In the genomic region with DNA sequence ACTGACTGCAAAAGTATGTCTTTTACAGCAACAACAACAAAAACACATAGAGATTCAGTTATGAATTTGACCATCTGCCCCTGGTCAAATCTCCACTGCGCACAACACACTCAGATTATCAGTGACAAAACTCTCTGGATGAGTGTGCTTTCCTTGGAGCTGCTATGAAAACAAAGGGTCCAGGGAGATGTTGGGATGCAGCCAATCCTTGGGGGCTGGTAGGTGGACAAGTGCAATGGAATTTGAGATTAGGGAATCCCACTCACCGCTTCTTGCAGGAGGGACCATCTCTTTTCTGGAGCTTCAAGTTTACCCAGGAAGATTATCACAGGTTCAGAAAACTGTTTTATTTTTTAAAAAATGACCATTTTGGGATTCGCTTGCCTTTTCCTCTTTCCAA, we compare ENCODE assay signal across 29 cellular contexts.
"Had no signal": no experiment of that assay in that cellular context is flagged by ENCODE, and none has a peak within 500 bp of the region (broad histone marks: within the 10 kb centered on the region; RNA-seq: fewer than 3 reads in every experiment).

No MANE protein-coding gene starts in this region.

- H3K4me3 ChIP-seq: psoas muscle, right lobe of liver, sigmoid colon, stomach, thoracic aorta, tibial artery, transverse colon, upper lobe of right lung, uterus had no signal

- H3K4me3 Mint-ChIP-seq: naive thymus-derived CD4-positive, alpha-beta T cell; natural killer cell; nephron progenitor cell; neural crest cell; stimulated activated effector memory CD8-positive, alpha-beta T cell treated with anti-CD3 and anti-CD28 coated beads, Interleukin-12 subunit alpha, Interleukin-12 subunit beta, amount 100 ng/mL, for 72 hours; stimulated activated naive B cell treated with anti-CD40 and anti-IgM and Interleukin-4, amounts not matched to agents 10 μg/mL and 1 μg/mL and 100 μg/mL, for 72 hours; stimulated activated naive CD8-positive, alpha-beta T cell treated with anti-CD3 and anti-CD28 coated beads, Interleukin-15, Interleukin-2, amounts not matched to agents 100 ng/mL and 50 ng/mL, for 24 hours; type B pancreatic cell had no signal

- H3K36me3 Mint-ChIP-seq: naive thymus-derived CD4-positive, alpha-beta T cell; natural killer cell; stimulated activated effector memory CD8-positive, alpha-beta T cell treated with anti-CD3 and anti-CD28 coated beads, Interleukin-12 subunit alpha, Interleukin-12 subunit beta, amount 100 ng/mL, for 72 hours; stimulated activated naive B cell treated with anti-CD40 and anti-IgM and Interleukin-4, amounts not matched to agents 10 μg/mL and 1 μg/mL and 100 μg/mL, for 72 hours; type B pancreatic cell had no signal

- H3K27ac Mint-ChIP-seq: naive thymus-derived CD4-positive, alpha-beta T cell; natural killer cell; nephron progenitor cell; progenitor cell of endocrine pancreas; stimulated activated effector memory CD8-positive, alpha-beta T cell treated with anti-CD3 and anti-CD28 coated beads, Interleukin-12 subunit alpha, Interleukin-12 subunit beta, amount 100 ng/mL, for 72 hours; stimulated activated naive B cell treated with anti-CD40 and anti-IgM and Interleukin-4, amounts not matched to agents 10 μg/mL and 1 μg/mL and 100 μg/mL, for 72 hours; stimulated activated naive CD8-positive, alpha-beta T cell treated with anti-CD3 and anti-CD28 coated beads, Interleukin-15, Interleukin-2, amounts not matched to agents 100 ng/mL and 50 ng/mL, for 24 hours; type B pancreatic cell had no signal

- H3K27me3 Mint-ChIP-seq: stimulated activated naive B cell treated with anti-CD40 and anti-IgM and Interleukin-4, amounts not matched to agents 10 μg/mL and 1 μg/mL and 100 μg/mL, for 72 hours had no signal

- H3K9me3 ChIP-seq: neutrophil, psoas muscle, right lobe of liver, sigmoid colon, stomach, thoracic aorta, tibial artery, transverse colon, upper lobe of right lung, uterus had no signal

- ATAC-seq: naive thymus-derived CD4-positive, alpha-beta T cell; natural killer cell; psoas muscle; right cardiac atrium; right lobe of liver; stimulated activated effector memory CD8-positive, alpha-beta T cell treated with anti-CD3 and anti-CD28 coated beads, Interleukin-12 subunit alpha, Interleukin-12 subunit beta, amount 100 ng/mL, for 72 hours; stimulated activated naive B cell treated with anti-CD40 and anti-IgM and Interleukin-4, amounts not matched to agents 10 μg/mL and 1 μg/mL and 100 μg/mL, for 72 hours; upper lobe of right lung had no signal

- H3K27me3 ChIP-seq: neutrophil, right lobe of liver, sigmoid colon, stomach, tibial artery, upper lobe of right lung, uterus had no signal

- H3K27ac ChIP-seq: neutrophil, parathyroid adenoma, psoas muscle, right lobe of liver, stomach, thoracic aorta, tibial artery, transverse colon, upper lobe of right lung had no signal

- H3K79me2 ChIP-seq: parathyroid adenoma had no signal

- H3K36me3 ChIP-seq: neutrophil, right lobe of liver, sigmoid colon, stomach, thoracic aorta, tibial artery, transverse colon, upper lobe of right lung had no signal

- H3K4me1 ChIP-seq: parathyroid adenoma, psoas muscle, right lobe of liver, tibial artery, upper lobe of right lung, uterus had no signal

- H2AFZ ChIP-seq: parathyroid adenoma had no signal

- H3K9ac ChIP-seq: parathyroid adenoma had no signal

- DNase-seq: naive thymus-derived CD4-positive, alpha-beta T cell; natural killer cell; nephron progenitor cell; nucleus accumbens; posterior cingulate gyrus; psoas muscle; right lobe of liver; sigmoid colon; small intestine; stimulated activated CD4-positive, alpha-beta T cell treated with anti-CD3 and anti-CD28 coated beads, Interleukin-15, amount 100 ng/mL, for 24 hours; stimulated activated CD4-positive, alpha-beta T cell treated with anti-CD3 and anti-CD28 coated beads, Interleukin-2, amount 100 ng/mL, for 24 hours; stimulated activated CD4-positive, alpha-beta T cell treated with anti-CD3 and anti-CD28 coated beads, Interleukin-2, amount 100 ng/mL, for 48 hours; stimulated activated CD4-positive, alpha-beta T cell treated with anti-CD3 and anti-CD28 coated beads, Interleukin-4, amount 100 ng/mL, for 24 hours; stimulated activated naive B cell treated with anti-CD40 and anti-IgM and Interleukin-4, amounts not matched to agents 10 μg/mL and 1 μg/mL and 100 μg/mL, for 72 hours; stimulated activated naive CD4-positive, alpha-beta T cell treated with Interleukin-2 at 50 U/mL for 16 hours; stomach; tibial artery; transverse colon; upper lobe of right lung had no signal

- H3K9me3 Mint-ChIP-seq: natural killer cell; stimulated activated effector memory CD8-positive, alpha-beta T cell treated with anti-CD3 and anti-CD28 coated beads, Interleukin-12 subunit alpha, Interleukin-12 subunit beta, amount 100 ng/mL, for 72 hours; type B pancreatic cell had no signal

- H3K4me1 Mint-ChIP-seq: naive thymus-derived CD4-positive, alpha-beta T cell; natural killer cell; neural crest cell; stimulated activated effector memory CD8-positive, alpha-beta T cell treated with anti-CD3 and anti-CD28 coated beads, Interleukin-12 subunit alpha, Interleukin-12 subunit beta, amount 100 ng/mL, for 72 hours; stimulated activated naive B cell treated with anti-CD40 and anti-IgM and Interleukin-4, amounts not matched to agents 10 μg/mL and 1 μg/mL and 100 μg/mL, for 72 hours had no signal
